ENCODE assay signal across 16 cellular contexts in the genomic region with DNA sequence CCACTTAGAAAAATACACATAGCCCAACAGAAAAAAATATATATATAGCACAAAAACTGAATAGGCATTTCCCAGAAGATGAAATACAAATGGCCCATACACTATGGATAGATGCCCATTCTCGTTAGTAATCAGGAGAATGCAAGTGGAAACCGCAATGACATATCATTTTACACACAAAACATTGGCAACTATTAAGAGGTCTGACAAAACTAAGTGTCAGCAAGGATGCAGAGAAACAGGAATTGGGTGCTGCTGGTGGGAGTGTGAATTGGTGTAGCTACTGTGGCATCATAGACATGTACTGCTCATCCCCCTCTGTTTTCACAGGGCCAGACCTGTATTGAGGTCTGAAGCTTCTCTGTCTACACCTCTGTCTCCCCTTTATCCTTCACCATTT.
"Had no signal": no experiment of that assay in that cellular context is flagged by ENCODE, and none has a peak within 500 bp of the region (broad histone marks: within the 10 kb centered on the region; RNA-seq: fewer than 3 reads in every experiment).

No MANE protein-coding gene starts in this region.

- H3K36me3 ChIP-seq: pancreas, spleen, stomach, upper lobe of left lung had no signal

- H3K27me3 ChIP-seq: hepatocyte, spleen, stomach, testis, upper lobe of left lung had no signal

- H3K9me3 ChIP-seq: pancreas, spleen, stomach, testis, upper lobe of left lung had no signal

- DNase-seq: activated CD4-positive, alpha-beta T cell treated with anti-CD3 and anti-CD28 coated beads, Interleukin-2, amount 10 ng/mL, durations not matched to agents 7 days and 5 days; activated CD4-positive, CD25-positive, alpha-beta regulatory T cell; activated naive CD8-positive, alpha-beta T cell treated with anti-CD3 and anti-CD28 coated beads for 36 hours; amygdala; dorsolateral prefrontal cortex; endodermal cell; erythroblast; islet precursor cell; naive B cell; pancreas; spleen; stomach; T-helper 17 cell; testis; upper lobe of left lung had no signal

- H3K4me3 ChIP-seq: dorsolateral prefrontal cortex, hepatocyte, pancreas, spleen, stomach, testis, upper lobe of left lung had no signal

- H3K27ac ChIP-seq: dorsolateral prefrontal cortex, hepatocyte, pancreas, spleen, stomach, testis, upper lobe of left lung had no signal

- H3K4me1 ChIP-seq: pancreas, spleen, stomach, testis, upper lobe of left lung had no signal
